ENCODE assay signal across 20 cellular contexts in the genomic region with DNA sequence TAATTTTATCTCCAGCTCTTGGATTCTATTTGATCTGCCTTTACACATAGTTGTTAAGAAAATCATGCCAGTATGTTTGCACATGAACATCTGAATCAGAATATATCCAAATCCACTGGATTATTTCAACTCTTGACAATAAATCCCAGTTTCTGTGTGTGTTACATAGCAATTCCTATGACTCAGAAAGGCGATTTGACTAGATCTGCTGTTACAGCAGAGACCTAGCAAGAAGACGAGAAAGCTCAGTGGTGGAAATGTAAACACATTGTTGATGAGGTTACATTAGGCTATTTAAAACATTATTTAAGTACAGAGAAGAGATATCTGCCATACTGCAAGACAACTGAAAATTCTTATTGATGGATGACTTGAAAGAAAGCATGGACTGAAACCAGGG.
DNase-seq lines count a peak whose midpoint lies in the region; ATAC-seq and TF ChIP-seq lines count a peak whose summit lies in the region.
"Had no signal": no experiment of that assay in that cellular context is flagged by ENCODE, and none has a peak within 500 bp of the region (broad histone marks: within the 10 kb centered on the region; RNA-seq: fewer than 3 reads in every experiment).

No MANE protein-coding gene starts in this region.

- ATAC-seq in psoas muscle: no peak
- ATAC-seq: K562 had no signal

- peak; percentile 47 for DNase-seq in AG04450 (ENCODE audit: low read depth, low spot score)
- DNase-seq in HFFc6: peak; percentile 49
- DNase-seq in fibroblast of lung (ENCODE audit: low read depth in 2 of 2): peak; percentile 43 to 56
- DNase-seq in mesenchymal stem cell: peak; percentile 79
- no peak for DNase-seq in ascending aorta (ENCODE audit: low spot score in 2 of 2)
- no peak for DNase-seq in psoas muscle
- DNase-seq in posterior vena cava (ENCODE audit: low spot score): no peak
- DNase-seq: 8988T, BE2C, DMS53, MG63, NCI-H1436 treated with DMSO at 0.1 percent for 48 hours, NCI-H1930, NCI-H2227 treated with DMSO at 0.1 percent for 48 hours, NCI-H510A, NCI-H748 treated with DMSO at 0.1 percent for 48 hours, SHP77 treated with DMSO at 0.1 percent for 48 hours had no signal

- H3K9me3 Mint-ChIP-seq in HFFc6: no peaks in the 10 kb centered on the region

- peak overlapping the region; percentile 44 for H3K27ac Mint-ChIP-seq in HFFc6

- no peaks in the 10 kb centered on the region for H3K27me3 ChIP-seq in AG04450 (ENCODE audit: control insufficient read depth, insufficient read depth, low read length)
- no peaks in the 10 kb centered on the region for H3K27me3 ChIP-seq in fibroblast of lung (ENCODE audit: control insufficient read depth, insufficient read depth, low read length)
- no peaks in the 10 kb centered on the region for H3K27me3 ChIP-seq in mesenchymal stem cell (ENCODE audit: control insufficient read depth in 1 of 2, insufficient read depth in 1 of 2, low read length in 2 of 2)
- no peaks in the 10 kb centered on the region for H3K27me3 ChIP-seq in ascending aorta
- H3K27me3 ChIP-seq in psoas muscle (ENCODE audit: insufficient read depth in 3 of 3, low read length in 2 of 3): peaks cover 0 to 19% (median 5%) of the 10 kb centered on the region in 3 donors
- H3K27me3 ChIP-seq: BE2C, MG63 had no signal

- H3K79me2 ChIP-seq in fibroblast of lung (ENCODE audit: control insufficient read depth, insufficient read depth, low read length): no peaks in the 10 kb centered on the region

- no peak overlapping the region; the same call in 1 of the 2 replicates for H3K4me3 Mint-ChIP-seq in HFFc6

- no peak overlapping the region for H3K4me2 ChIP-seq in fibroblast of lung (ENCODE audit: extremely low read depth, insufficient read depth, low read length)
- H3K4me2 ChIP-seq in mesenchymal stem cell (ENCODE audit: low read length, poor library complexity, severe bottlenecking): no peak overlapping the region

- no peak overlapping the region for H4K91ac ChIP-seq in mesenchymal stem cell (ENCODE audit: low read length)

- H3K79me1 ChIP-seq in mesenchymal stem cell (replicated peaks; ENCODE audit: low read length, poor library complexity, severe bottlenecking): no peaks in the 10 kb centered on the region

- H4K20me1 ChIP-seq in fibroblast of lung (ENCODE audit: control insufficient read depth, extremely low read depth, insufficient read depth, low read length): no peaks in the 10 kb centered on the region

- no peak overlapping the region for H3K23ac ChIP-seq in mesenchymal stem cell (ENCODE audit: low read length in 2 of 2)

- H3K14ac ChIP-seq in mesenchymal stem cell (ENCODE audit: low read length in 2 of 2): no peak overlapping the region

- H3K9ac ChIP-seq in fibroblast of lung (ENCODE audit: insufficient read depth, low read length) (no peak overlapping the region), mesenchymal stem cell (ENCODE audit: low read length) (no peak overlapping the region)

- no peak overlapping the region for H2AK5ac ChIP-seq in mesenchymal stem cell (ENCODE audit: low read length, severe bottlenecking)

- no peaks in the 10 kb centered on the region for H3K36me3 ChIP-seq in fibroblast of lung (ENCODE audit: control insufficient read depth, insufficient read depth, low read length)
- H3K36me3 ChIP-seq in mesenchymal stem cell (ENCODE audit: control insufficient read depth in 1 of 2, insufficient read depth in 2 of 2, low read depth in 1 of 2, low read length in 2 of 2): no peaks in the 10 kb centered on the region
- no peaks in the 10 kb centered on the region for H3K36me3 ChIP-seq in ascending aorta
- no peaks in the 10 kb centered on the region for H3K36me3 ChIP-seq in psoas muscle (ENCODE audit: insufficient read depth in 1 of 2, low read depth in 1 of 2)
- H3K36me3 ChIP-seq: BE2C, MG63 had no signal

- H3K4me1 Mint-ChIP-seq in HFFc6 (ENCODE audit: low read depth): peaks cover 46% of the 10 kb centered on the region

- POLR2A ChIA-PET in AG04450 (lab: Yijun Ruan, JAX): interaction anchor here (1.4 kb wide), 1 partner anchor 82 kb away, joined by 3 read pairs; no protein-coding TSS in a partner anchor

- intact Hi-C loops in ascending aorta (cut with DNase I) (no loop called here), psoas muscle (cut with DNase I) (no loop called here), posterior vena cava (cut with DNase I) (no loop called here)

- no peak overlapping the region for H2BK5ac ChIP-seq in mesenchymal stem cell (ENCODE audit: low read depth, low read length, poor library complexity, severe bottlenecking)

- CTCF ChIA-PET in AG04450 (lab: Charles Lee): interaction anchor here (2.8 kb wide), 1 partner anchor 21 kb away, joined by 16 read pairs; no protein-coding TSS in a partner anchor

- no peak overlapping the region for H2BK12ac ChIP-seq in mesenchymal stem cell (ENCODE audit: low read length in 2 of 2)

- no peak overlapping the region for H2BK15ac ChIP-seq in mesenchymal stem cell (ENCODE audit: low read depth, poor library complexity, severe bottlenecking)

- H3K9me3 ChIP-seq in AG04450 (ENCODE audit: control insufficient read depth, insufficient read depth, low read length) (no peaks in the 10 kb centered on the region), fibroblast of lung (ENCODE audit: control insufficient read depth, insufficient read depth, low read depth, low read length) (no peaks in the 10 kb centered on the region), mesenchymal stem cell (ENCODE audit: control insufficient read depth, low read length) (no peaks in the 10 kb centered on the region), ascending aorta (no peaks in the 10 kb centered on the region), psoas muscle (no peaks in the 10 kb centered on the region)
- H3K9me3 ChIP-seq: BE2C, MG63 had no signal

- H2BK120ac ChIP-seq in mesenchymal stem cell (ENCODE audit: low read depth, low read length): no peak overlapping the region

- TF ChIP-seq CTCF in AG04450 (IDR thresholded peaks at IDR 0.05; ENCODE audit: low read depth, low read length): no peak
- no peak for TF ChIP-seq CTCF in HFFc6 (IDR thresholded peaks at IDR 0.05)
- TF ChIP-seq CTCF in fibroblast of lung (conservative IDR thresholded peaks at IDR 0.05 in 1 of 2, IDR thresholded peaks at IDR 0.05 in 1 of 2; ENCODE audit: low read depth in 1 of 2, low read length in 2 of 2): no peak
- no peak for TF ChIP-seq CTCF in ascending aorta (IDR thresholded peaks at IDR 0.05)
- no peak for TF ChIP-seq CTCF in psoas muscle (IDR thresholded peaks at IDR 0.05)

- H3K4me1 ChIP-seq in fibroblast of lung (ENCODE audit: control insufficient read depth, extremely low read depth, insufficient read depth, low read length): no peaks in the 10 kb centered on the region
- H3K4me1 ChIP-seq in mesenchymal stem cell (ENCODE audit: control insufficient read depth, insufficient read depth, low read depth, low read length): no peaks in the 10 kb centered on the region
- no peaks in the 10 kb centered on the region for H3K4me1 ChIP-seq in ascending aorta
- no peaks in the 10 kb centered on the region for H3K4me1 ChIP-seq in psoas muscle
- H3K4me1 ChIP-seq: BE2C had no signal

- H3K4me3 ChIP-seq in AG04450 (ENCODE audit: low read depth, low read length) (no peak overlapping the region), fibroblast of lung (replicated peaks in 1 of 4; ENCODE audit: control extremely low read depth in 1 of 4, insufficient read depth in 1 of 4, low read depth in 3 of 4, low read length in 4 of 4) (no peak overlapping the region), mesenchymal stem cell (ENCODE audit: insufficient read depth in 1 of 2, low read depth in 1 of 2, low read length in 2 of 2) (no peak overlapping the region), ascending aorta (no peak overlapping the region), psoas muscle (no peak overlapping the region)
- H3K4me3 ChIP-seq: K562, MG63, SK-N-MC had no signal

- 0% methylated on average over 1 of the region's 2 CpGs for WGBS in mesenchymal stem cell
- 84 to 92% (median 92%) methylated on average over 2 of the region's 2 CpGs for WGBS in psoas muscle, 3 donors

- H2AFZ ChIP-seq in fibroblast of lung (ENCODE audit: low read length) (no peak overlapping the region), mesenchymal stem cell (ENCODE audit: low read depth, low read length) (no peak overlapping the region)

- no peak overlapping the region for H3K4ac ChIP-seq in mesenchymal stem cell (ENCODE audit: low read depth in 1 of 2, low read length in 2 of 2)

- no peak overlapping the region for H4K8ac ChIP-seq in mesenchymal stem cell (ENCODE audit: low read length)

- no peaks in the 10 kb centered on the region for H3K36me3 Mint-ChIP-seq in HFFc6 (ENCODE audit: low read depth)

- no peak overlapping the region for H3K27ac ChIP-seq in AG04450 (ENCODE audit: low read depth, low read length)
- no peak overlapping the region for H3K27ac ChIP-seq in fibroblast of lung (ENCODE audit: insufficient read depth, low read length)
- H3K27ac ChIP-seq in mesenchymal stem cell (ENCODE audit: low read length, poor library complexity, severe bottlenecking): no peak overlapping the region
- H3K27ac ChIP-seq in ascending aorta: no peak overlapping the region
- no peak overlapping the region for H3K27ac ChIP-seq in psoas muscle
- H3K27ac ChIP-seq: RWPE1, SK-N-MC had no signal

- peaks cover 5% of the 10 kb centered on the region; the same call in 1 of the 2 replicates for H3K27me3 Mint-ChIP-seq in HFFc6 (ENCODE audit: insufficient read depth)

- H3K18ac ChIP-seq in mesenchymal stem cell (ENCODE audit: low read depth in 1 of 2, low read length in 2 of 2): no peak overlapping the region

Comparison
In these comparisons a context has a peak if more than half of its experiments do, and no peak if none do; other contexts are left out.
1. DNase-seq: peak in AG04450 (single experiment), HFFc6 (single experiment), fibroblast of lung (2 of 2) and mesenchymal stem cell (single experiment); none in ascending aorta (0 of 2), psoas muscle (0 of 2) and posterior vena cava (single experiment).